26 cellular contexts compared by ENCODE assay signal in genomic region chr6:89330910-89331309, GRCh38. TPM values are rescaled to one million over a fixed set of nuclear protein-coding genes. Genes with fewer than 3 reads are reported as not detected.
"Had no signal": no experiment of that assay in that cellular context is flagged by ENCODE, and none has a peak within 500 bp of the region (broad histone marks: within the 10 kb centered on the region; RNA-seq: fewer than 3 reads in every experiment).

No MANE protein-coding gene starts in this region.

- H3K9me3 ChIP-seq: esophagus muscularis mucosa, gastroesophageal sphincter had no signal

- H3K27me3 ChIP-seq: brain microvascular endothelial cell, esophagus muscularis mucosa, gastroesophageal sphincter had no signal

- H3K4me1 ChIP-seq: esophagus muscularis mucosa, gastroesophageal sphincter had no signal

- H3K27ac ChIP-seq: brain microvascular endothelial cell, esophagus muscularis mucosa, gastroesophageal sphincter, VCaP had no signal

- DNase-seq: activated B cell treated with CpG ODN at 0.5 μM for 24 hours; activated CD4-positive, alpha-beta T cell treated with anti-CD3 and anti-CD28 coated beads for 48 hours; activated CD4-positive, alpha-beta T cell treated with anti-CD3 and anti-CD28 coated beads, Interleukin-2, amount 50 U/mL, for 1 hour; activated CD4-positive, alpha-beta T cell treated with anti-CD3 and anti-CD28 coated beads, Interleukin-2, amount 50 U/mL, for 48 hours; activated CD8-positive, alpha-beta memory T cell treated with anti-CD3 and anti-CD28 coated beads for 24 hours; activated CD8-positive, alpha-beta T cell treated with anti-CD3 and anti-CD28 coated beads for 36 hours; activated effector memory CD4-positive, alpha-beta T cell treated with Interleukin-2 at 50 U/mL for 16 hours; activated naive CD4-positive, alpha-beta T cell treated with anti-CD3 and anti-CD28 coated beads for 36 hours; activated naive CD8-positive, alpha-beta T cell treated with anti-CD3 and anti-CD28 coated beads for 36 hours; activated naive CD8-positive, alpha-beta T cell treated with anti-CD3 and anti-CD28 coated beads, Interleukin-2, amount 50 U/mL, for 24 hours; activated T-cell treated with anti-CD3 and anti-CD28 coated beads, Interleukin-2, amount 50 U/mL, for 4 hours; amniotic stem cell; anterior cingulate cortex; brain microvascular endothelial cell; cortex of kidney; dermis blood vessel endothelial cell; effector CD4-positive, alpha-beta T cell; effector memory CD8-positive, alpha-beta T cell; erythroblast; foreskin melanocyte; T-helper 2 cell had no signal

- ATAC-seq: activated CD4-positive, CD25-positive, alpha-beta regulatory T cell treated with anti-CD3 and anti-CD28 coated beads, Interleukin-2, amount 50 U/mL, for 24 hours; activated CD8-positive, alpha-beta T cell treated with anti-CD3 and anti-CD28 coated beads for 36 hours; activated naive CD8-positive, alpha-beta T cell treated with anti-CD3 and anti-CD28 coated beads, Interleukin-2, amount 50 U/mL, for 24 hours; activated T-cell treated with anti-CD3 and anti-CD28 coated beads, Interleukin-2, amount 50 U/mL, for 4 hours; activated T-helper 17 cell treated with anti-CD3 and anti-CD28 coated beads, Interleukin-2, amount 50 U/mL, for 72 hours; effector memory CD8-positive, alpha-beta T cell; gastroesophageal sphincter had no signal

- H3K4me3 ChIP-seq: esophagus muscularis mucosa, gastroesophageal sphincter had no signal

RNA-seq across cellular contexts. Expression of gene GABRR2, which starts 15.8 kb away (rescaled TPM):
- total RNA-seq: activated naive CD4-positive, alpha-beta T cell treated with anti-CD3 and anti-CD28 coated beads for 36 hours had no signal
